12 cellular contexts compared by ENCODE assay signal in the genomic region with DNA sequence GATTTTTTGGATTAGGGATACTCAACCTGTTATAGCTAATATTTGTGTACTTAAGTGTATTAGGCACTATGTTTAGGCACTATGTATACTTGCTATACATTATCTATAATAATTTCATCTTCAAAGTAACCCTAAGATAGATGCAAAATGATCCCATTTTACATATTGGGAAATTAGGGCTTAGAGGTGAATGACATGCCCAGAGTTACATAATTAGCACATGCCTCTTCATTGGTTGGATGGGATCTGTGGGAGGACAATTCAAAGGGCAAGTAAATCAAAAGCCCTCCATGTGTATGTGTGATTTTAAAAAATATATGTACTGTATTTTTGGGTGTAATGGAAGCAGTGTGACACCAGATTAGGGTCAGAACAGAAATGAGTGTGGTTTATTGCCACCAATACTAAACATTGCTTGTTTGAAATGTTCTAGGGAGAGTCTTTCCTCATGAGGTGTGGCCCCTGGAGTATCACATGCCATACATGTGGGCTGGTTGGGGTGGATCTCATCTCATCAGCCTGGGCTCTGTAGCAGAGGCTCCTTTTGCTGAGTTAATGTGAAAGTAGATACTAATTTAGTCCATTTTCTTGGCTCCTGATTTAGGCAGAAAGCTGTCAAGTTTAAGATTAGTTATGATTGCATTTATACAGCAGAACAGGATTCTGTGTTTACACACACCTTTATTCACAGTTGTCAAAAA. TPM values are rescaled to one million over a fixed set of nuclear protein-coding genes. Genes with fewer than 3 reads are reported as not detected.
DNase-seq lines count a peak whose midpoint lies in the region; ATAC-seq and TF ChIP-seq lines count a peak whose summit lies in the region.
"Had no signal": no experiment of that assay in that cellular context is flagged by ENCODE, and none has a peak within 500 bp of the region (broad histone marks: within the 10 kb centered on the region; RNA-seq: fewer than 3 reads in every experiment).

No MANE protein-coding gene starts in this region.

- no peak overlapping the region for H3K4me3 ChIP-seq in lower lobe of right lung
- H3K4me3 ChIP-seq: skin epidermis had no signal

- no peaks in the 10 kb centered on the region for H3K27me3 ChIP-seq in lower lobe of right lung (ENCODE audit: low read depth)

- H3K4me1 ChIP-seq in lower lobe of right lung = peaks cover 19% of the 10 kb centered on the region

- intact Hi-C loops in lower lobe of right lung (cut with DNase I) = no loop called here

- H3K9me3 Mint-ChIP-seq in activated naive CD4-positive, alpha-beta T cell treated with anti-CD3 and anti-CD28 coated beads, Interleukin-2, amount 50 U/mL, for 24 hours = no peaks in the 10 kb centered on the region
- no peaks in the 10 kb centered on the region for H3K9me3 Mint-ChIP-seq in stimulated activated effector memory CD8-positive, alpha-beta T cell treated with anti-CD3 and anti-CD28 coated beads, Interleukin-12 subunit alpha, Interleukin-12 subunit beta, amount 100 ng/mL, for 72 hours
- H3K9me3 Mint-ChIP-seq in stimulated activated memory B cell treated with anti-CD40 and anti-IgM and Interleukin-4, amounts not matched to agents 10 μg/mL and 1 μg/mL and 100 μg/mL, for 72 hours = no peaks in the 10 kb centered on the region
- H3K9me3 Mint-ChIP-seq: mesothelial cell of epicardium had no signal

- H3K27ac ChIP-seq in lower lobe of right lung = no peak overlapping the region
- H3K27ac ChIP-seq: skin epidermis had no signal

- no peaks in the 10 kb centered on the region for H3K9me3 ChIP-seq in lower lobe of right lung

- TF ChIP-seq CTCF in lower lobe of right lung (IDR thresholded peaks at IDR 0.05) = no peak

- no peaks in the 10 kb centered on the region for H3K27me3 Mint-ChIP-seq in activated naive CD4-positive, alpha-beta T cell treated with anti-CD3 and anti-CD28 coated beads, Interleukin-2, amount 50 U/mL, for 24 hours
- H3K27me3 Mint-ChIP-seq in stimulated activated memory B cell treated with anti-CD40 and anti-IgM and Interleukin-4, amounts not matched to agents 10 μg/mL and 1 μg/mL and 100 μg/mL, for 72 hours = no peaks in the 10 kb centered on the region

- H3K4me1 Mint-ChIP-seq in activated naive CD4-positive, alpha-beta T cell treated with anti-CD3 and anti-CD28 coated beads, Interleukin-2, amount 50 U/mL, for 24 hours = peaks cover 45% of the 10 kb centered on the region
- peaks cover 29% of the 10 kb centered on the region for H3K4me1 Mint-ChIP-seq in stimulated activated effector memory CD8-positive, alpha-beta T cell treated with anti-CD3 and anti-CD28 coated beads, Interleukin-12 subunit alpha, Interleukin-12 subunit beta, amount 100 ng/mL, for 72 hours
- peaks cover 36% of the 10 kb centered on the region for H3K4me1 Mint-ChIP-seq in stimulated activated memory B cell treated with anti-CD40 and anti-IgM and Interleukin-4, amounts not matched to agents 10 μg/mL and 1 μg/mL and 100 μg/mL, for 72 hours

- peak overlapping the region; percentile 4 for H3K27ac Mint-ChIP-seq in activated naive CD4-positive, alpha-beta T cell treated with anti-CD3 and anti-CD28 coated beads, Interleukin-2, amount 50 U/mL, for 24 hours
- peak overlapping the region; percentile 65 for H3K27ac Mint-ChIP-seq in stimulated activated effector memory CD8-positive, alpha-beta T cell treated with anti-CD3 and anti-CD28 coated beads, Interleukin-12 subunit alpha, Interleukin-12 subunit beta, amount 100 ng/mL, for 72 hours
- H3K27ac Mint-ChIP-seq in stimulated activated memory B cell treated with anti-CD40 and anti-IgM and Interleukin-4, amounts not matched to agents 10 μg/mL and 1 μg/mL and 100 μg/mL, for 72 hours = no peak overlapping the region
- H3K27ac Mint-ChIP-seq: mesothelial cell of epicardium had no signal

- H3K36me3 ChIP-seq in lower lobe of right lung = no peaks in the 10 kb centered on the region

- ATAC-seq in HG02588 (IDR thresholded peaks at IDR 0.05; ENCODE audit: unreplicated experiment) = peak; percentile 73
- ATAC-seq in HG03521 (IDR thresholded peaks at IDR 0.05; ENCODE audit: unreplicated experiment) = peak; percentile 64
- peak; percentile 96 for ATAC-seq in stimulated activated effector memory CD8-positive, alpha-beta T cell treated with anti-CD3 and anti-CD28 coated beads, Interleukin-12 subunit alpha, Interleukin-12 subunit beta, amount 100 ng/mL, for 72 hours
- no peak for ATAC-seq in lower lobe of right lung
- ATAC-seq in stimulated activated memory B cell treated with anti-CD40 and anti-IgM and Interleukin-4, amounts not matched to agents 10 μg/mL and 1 μg/mL and 100 μg/mL, for 72 hours = no peak
- ATAC-seq: Panc1 had no signal

- no peak overlapping the region for H3K4me3 Mint-ChIP-seq in activated naive CD4-positive, alpha-beta T cell treated with anti-CD3 and anti-CD28 coated beads, Interleukin-2, amount 50 U/mL, for 24 hours
- no peak overlapping the region for H3K4me3 Mint-ChIP-seq in stimulated activated effector memory CD8-positive, alpha-beta T cell treated with anti-CD3 and anti-CD28 coated beads, Interleukin-12 subunit alpha, Interleukin-12 subunit beta, amount 100 ng/mL, for 72 hours
- no peak overlapping the region for H3K4me3 Mint-ChIP-seq in stimulated activated memory B cell treated with anti-CD40 and anti-IgM and Interleukin-4, amounts not matched to agents 10 μg/mL and 1 μg/mL and 100 μg/mL, for 72 hours
- H3K4me3 Mint-ChIP-seq: mesothelial cell of epicardium had no signal

- no peak for DNase-seq in activated naive CD4-positive, alpha-beta T cell (lab: John Stamatoyannopoulos, UW)
- DNase-seq in stimulated activated effector memory CD8-positive, alpha-beta T cell treated with anti-CD3 and anti-CD28 coated beads, Interleukin-12 subunit alpha, Interleukin-12 subunit beta, amount 100 ng/mL, for 72 hours (ENCODE audit: low spot score in 2 of 2) = no peak
- DNase-seq in lower lobe of right lung (no peak), amniotic stem cell (lab: John Stamatoyannopoulos, UW) (no peak)
- DNase-seq: NCI-H1417 treated with DMSO at 0.1 percent for 48 hours had no signal

- peaks cover 12% of the 10 kb centered on the region for H3K36me3 Mint-ChIP-seq in activated naive CD4-positive, alpha-beta T cell treated with anti-CD3 and anti-CD28 coated beads, Interleukin-2, amount 50 U/mL, for 24 hours
- peaks cover 14% of the 10 kb centered on the region for H3K36me3 Mint-ChIP-seq in stimulated activated effector memory CD8-positive, alpha-beta T cell treated with anti-CD3 and anti-CD28 coated beads, Interleukin-12 subunit alpha, Interleukin-12 subunit beta, amount 100 ng/mL, for 72 hours
- H3K36me3 Mint-ChIP-seq in stimulated activated memory B cell treated with anti-CD40 and anti-IgM and Interleukin-4, amounts not matched to agents 10 μg/mL and 1 μg/mL and 100 μg/mL, for 72 hours = peaks cover 6% of the 10 kb centered on the region

RNA-seq across cellular contexts. Expression of gene C9orf85, which starts 5.5 kb away (rescaled TPM):
- 11.1 TPM for total RNA-seq in lower lobe of right lung

RNA-seq across cellular contexts. Expression of gene ABHD17B, which starts 6.0 kb away (rescaled TPM):
- total RNA-seq in lower lobe of right lung = 12.8 TPM

Comparison
In these comparisons a context has a peak if more than half of its experiments do, and no peak if none do; other contexts are left out.
1. ATAC-seq: peak in HG02588 (single experiment), HG03521 (single experiment) and stimulated activated effector memory CD8-positive, alpha-beta T cell treated with anti-CD3 and anti-CD28 coated beads, Interleukin-12 subunit alpha, Interleukin-12 subunit beta, amount 100 ng/mL, for 72 hours (single experiment); none in lower lobe of right lung (0 of 2) and stimulated activated memory B cell treated with anti-CD40 and anti-IgM and Interleukin-4, amounts not matched to agents 10 μg/mL and 1 μg/mL and 100 μg/mL, for 72 hours (single experiment).